ENCODE assay signal across 8 cellular contexts in genomic region chr20:309841-310644, GRCh38.
A peak's percentile ranks its signal among the peaks of the same experiment; 100 is the strongest.
DNase-seq lines count a peak whose midpoint lies in the region; ATAC-seq and FAIRE-seq lines count a peak whose summit lies in the region.

No MANE protein-coding gene starts in this region.

- peak; percentile 90 for DNase-seq in NCI-H2029 treated with DMSO at 0.1 percent for 48 hours (lab: John Stamatoyannopoulos, UW)
- peak; percentile 85 for DNase-seq in activated CD4-positive, CD25-positive, alpha-beta regulatory T cell treated with anti-CD3 and anti-CD28 coated beads, Interleukin-2, amount 50 U/mL, for 72 hours
- DNase-seq in kidney glomerular epithelial cell (lab: John Stamatoyannopoulos, UW), result peak; percentile 93
- DNase-seq in stimulated activated CD4-positive, alpha-beta T cell treated with anti-CD3 and anti-CD28 coated beads, Interleukin-12 subunit alpha, Interleukin-12 subunit beta, amount 100 ng/mL, for 4 hours, result peak; percentile 80
- no peak for DNase-seq in RCC 7860 (ENCODE audit: low spot score)

- peak overlapping the region; percentile 92 for H3K27ac ChIP-seq in cingulate gyrus (ENCODE audit: low read depth, low read length)

- ATAC-seq in GM18499 (IDR thresholded peaks at IDR 0.05; ENCODE audit: insufficient read depth, unreplicated experiment) (peak; percentile 93), HG02870 (IDR thresholded peaks at IDR 0.05; ENCODE audit: unreplicated experiment) (peak; percentile 100)

- no peak for FAIRE-seq in RCC 7860 (lab: Jason Lieb, UNC)
